Comparison of ENCODE assay signal across 8 cellular contexts in genomic region chr19:55118401-55118991, GRCh38. TPM values are rescaled to one million over a fixed set of nuclear protein-coding genes. Genes with fewer than 3 reads are reported as not detected.
DNase-seq lines count a peak whose midpoint lies in the region; TF ChIP-seq lines count a peak whose summit lies in the region.

No MANE protein-coding gene starts in this region.

- H3K27ac ChIP-seq in mucosa of rectum (ENCODE audit: low read depth in 2 of 2, low read length in 2 of 2) = no peak overlapping the region

- TF ChIP-seq CTCF in epithelial cell of esophagus (IDR thresholded peaks at IDR 0.05; ENCODE audit: insufficient read depth, low read depth, low read length, missing control alignments) (no peak), type B pancreatic cell (conservative IDR thresholded peaks at IDR 0.05) (no peak)

- no peaks in the 10 kb centered on the region for H3K36me3 Mint-ChIP-seq in type B pancreatic cell

- peak; percentile 9 for DNase-seq in DMS79 treated with DMSO at 0.1 percent for 48 hours (lab: John Stamatoyannopoulos, UW)
- no peak for DNase-seq in DMS79 (lab: John Stamatoyannopoulos, UW)
- peak; percentile 38 for DNase-seq in SW480 (ENCODE audit: low spot score)
- no peak for DNase-seq in epithelial cell of esophagus (ENCODE audit: low read depth)
- no peak for DNase-seq in type B pancreatic cell (ENCODE audit: extremely low spot score, unreplicated experiment)
- DNase-seq in HK-2 (ENCODE audit: unreplicated experiment) = no peak
- no peak for DNase-seq in SKM-1 (lab: John Stamatoyannopoulos, UW; ENCODE audit: unreplicated experiment)

- H3K4me1 ChIP-seq in mucosa of rectum (ENCODE audit: control insufficient read depth in 2 of 2, insufficient read depth in 2 of 2, low read length in 2 of 2) = peaks cover 16 to 22% of the 10 kb centered on the region in 2 donors

- H3K27ac Mint-ChIP-seq in type B pancreatic cell = peak overlapping the region; percentile 99

- H3K27me3 ChIP-seq in mucosa of rectum (ENCODE audit: control insufficient read depth in 2 of 2, insufficient read depth in 2 of 2, low read length in 2 of 2) = no peaks in the 10 kb centered on the region

- peak overlapping the region; percentile 32 to 70 for H3K9ac ChIP-seq in mucosa of rectum (ENCODE audit: low read depth in 1 of 2, low read length in 2 of 2)

- peaks cover 23% of the 10 kb centered on the region for H3K27me3 Mint-ChIP-seq in type B pancreatic cell

- no peaks in the 10 kb centered on the region for H3K9me3 Mint-ChIP-seq in type B pancreatic cell

- peak overlapping the region; percentile 100 for H3K4me3 Mint-ChIP-seq in type B pancreatic cell

- H3K4me3 ChIP-seq in epithelial cell of esophagus (ENCODE audit: low read length) = peak overlapping the region; percentile 78
- peak overlapping the region; percentile 80 to 87 for H3K4me3 ChIP-seq in mucosa of rectum (ENCODE audit: low read length in 2 of 2)

- H3K4me1 Mint-ChIP-seq in type B pancreatic cell (ENCODE audit: unreplicated experiment) = peaks cover 26% of the 10 kb centered on the region

- no peaks in the 10 kb centered on the region for H3K9me3 ChIP-seq in mucosa of rectum (ENCODE audit: control insufficient read depth in 2 of 2, low read length in 2 of 2)

- no peaks in the 10 kb centered on the region for H3K36me3 ChIP-seq in mucosa of rectum (ENCODE audit: control insufficient read depth in 2 of 2, insufficient read depth in 2 of 2, low read length in 2 of 2)

RNA-seq across cellular contexts. Expression of gene PPP1R12C, which starts 1.1 kb away (rescaled TPM):
- total RNA-seq in type B pancreatic cell (ENCODE audit: low replicate concordance) = 102 and 113 TPM in 2 replicates

RNA-seq across cellular contexts. Expression of gene TNNT1, which starts 30.5 kb away (rescaled TPM):
- 27.6 and 83.1 TPM in 2 replicates for total RNA-seq in type B pancreatic cell (ENCODE audit: low replicate concordance)

RNA-seq across cellular contexts. Expression of gene TNNI3, which starts 39.0 kb away (rescaled TPM):
- 2.1 and 4.3 TPM in 2 replicates for total RNA-seq in type B pancreatic cell (ENCODE audit: low replicate concordance)

RNA-seq across cellular contexts. Expression of gene EPS8L1, which starts 42.8 kb away (rescaled TPM):
- total RNA-seq in type B pancreatic cell (ENCODE audit: low replicate concordance) = 54.0 and 116 TPM in 2 replicates

RNA-seq across cellular contexts. Expression of gene DNAAF3, which starts 47.9 kb away (rescaled TPM):
- total RNA-seq in type B pancreatic cell (ENCODE audit: low replicate concordance) = 5.9 and 12.2 TPM in 2 replicates

Comparison
In these comparisons a context has a peak if more than half of its experiments do, and no peak if none do; other contexts are left out.
1. DNase-seq: peak in DMS79 treated with DMSO at 0.1 percent for 48 hours (single experiment) and SW480 (single experiment); none in DMS79 (single experiment), epithelial cell of esophagus (single experiment), type B pancreatic cell (single experiment), HK-2 (single experiment) and SKM-1 (single experiment).